ENCODE assay signal across 12 cellular contexts in genomic region chr16:69410285-69410990, GRCh38. TPM values are rescaled to one million over a fixed set of nuclear protein-coding genes. Genes with fewer than 3 reads are reported as not detected.
DNase-seq lines count a peak whose midpoint lies in the region; ATAC-seq and TF ChIP-seq lines count a peak whose summit lies in the region.
"Had no signal": no experiment of that assay in that cellular context is flagged by ENCODE, and none has a peak within 500 bp of the region (broad histone marks: within the 10 kb centered on the region; RNA-seq: fewer than 3 reads in every experiment).

No MANE protein-coding gene starts in this region.

- CTCF ChIA-PET in AG04449 (lab: Yijun Ruan, JAX), result interaction anchor here (0.6 to 4.8 kb wide), 3 partner anchors 14 to 286 kb away, joined by 3 to 60 read pairs (median 3); no protein-coding TSS in a partner anchor
- CTCF ChIA-PET in mammary epithelial cell (lab: Charles Lee; ENCODE audit: low non-redundant PET), result interaction anchor here (0.6 to 1.3 kb wide), 4 partner anchors 11 to 15 kb away, joined by 3 to 6 read pairs (median 4); no protein-coding TSS in a partner anchor

- H4K20me1 ChIP-seq in mammary epithelial cell (ENCODE audit: insufficient read depth, low read length), result no peaks in the 10 kb centered on the region

- no peak overlapping the region for H3K4me3 ChIP-seq in AG04449 (ENCODE audit: low read depth, low read length)
- H3K4me3 ChIP-seq in mammary epithelial cell (replicated peaks in 1 of 3; ENCODE audit: insufficient read depth in 1 of 3, low read depth in 2 of 3, low read length in 3 of 3), result no peak overlapping the region

- POLR2A ChIA-PET in AG04449 (lab: Yijun Ruan, JAX), result no interaction called here

- in situ Hi-C loops in mammary epithelial cell (cut with MboI; ENCODE audit: low sequenced_read_pairs in 2 of 2), result no loop called here

- H3K27ac ChIP-seq in mammary epithelial cell (ENCODE audit: insufficient read depth, low read depth, low read length), result peak overlapping the region; percentile 46

- no peaks in the 10 kb centered on the region for H3K27me3 ChIP-seq in mammary epithelial cell (ENCODE audit: insufficient read depth, low read length)

- 18% methylated on average over 6 of the region's 6 CpGs for WGBS in mammary epithelial cell (ENCODE audit: low coverage, missing lambda C conversion rate)

- H3K4me1 ChIP-seq in mammary epithelial cell (ENCODE audit: insufficient read depth, low read length), result peaks cover 38% of the 10 kb centered on the region

- dilution Hi-C loops in mammary epithelial cell (cut with HindIII; ENCODE audit: low sequenced_read_pairs), result no loop called here

- H3K9me3 ChIP-seq in mammary epithelial cell (replicated peaks; ENCODE audit: insufficient read depth, low read length), result no peaks in the 10 kb centered on the region

- no peak for ATAC-seq in GM19351 (IDR thresholded peaks at IDR 0.05; ENCODE audit: unreplicated experiment)
- ATAC-seq: activated T-cell treated with anti-CD3 and anti-CD28 coated beads, Interleukin-2, amount 50 U/mL, for 4 hours; effector memory CD8-positive, alpha-beta T cell had no signal

- TF ChIP-seq CTCF in AG04449 (IDR thresholded peaks at IDR 0.05; ENCODE audit: insufficient read depth, low read length, missing control alignments), result no peak
- no peak for TF ChIP-seq CTCF in mammary epithelial cell (conservative IDR thresholded peaks at IDR 0.05 in 1 of 2, IDR thresholded peaks at IDR 0.05 in 1 of 2; ENCODE audit: extremely low read depth in 1 of 2, insufficient read depth in 1 of 2, low read depth in 1 of 2, low read length in 2 of 2)

- H3K9ac ChIP-seq in mammary epithelial cell (ENCODE audit: insufficient read depth, low read length), result peak overlapping the region; percentile 8

- H3K4me2 ChIP-seq in mammary epithelial cell (ENCODE audit: insufficient read depth, low read depth, low read length), result peak overlapping the region; percentile 40

- H2AFZ ChIP-seq in mammary epithelial cell (ENCODE audit: low read depth, low read length), result peak overlapping the region; percentile 30

- BruUV-seq in mammary epithelial cell (replicated peaks; lab: Mats Ljungman, UMichigan), result no TSS peak

- H3K36me3 ChIP-seq in mammary epithelial cell (ENCODE audit: insufficient read depth, low read length), result no peaks in the 10 kb centered on the region

- H3K79me2 ChIP-seq in mammary epithelial cell (ENCODE audit: insufficient read depth, low read length), result no peaks in the 10 kb centered on the region

- intact Hi-C loops in mammary epithelial cell (cut with micrococcal nuclease), result no loop called here

- peak; percentile 9 for DNase-seq in AG04449 (ENCODE audit: low read depth, low spot score)
- peak; percentile 85 for DNase-seq in LHCN-M2 (ENCODE audit: low read depth)
- DNase-seq in mammary epithelial cell, result peak; percentile 80
- peak; percentile 76 to 92 for DNase-seq in lung microvascular endothelial cell (ENCODE audit: low read depth in 2 of 2)
- DNase-seq in HuH-7.5 (ENCODE audit: low spot score), result no peak
- no peak for DNase-seq in hippocampal formation (lab: John Stamatoyannopoulos, UW)
- DNase-seq in effector CD4-positive, alpha-beta T cell, result no peak
- DNase-seq: activated T-cell treated with anti-CD3 and anti-CD28 coated beads, Interleukin-2, amount 50 U/mL, for 4 hours; effector memory CD8-positive, alpha-beta T cell; MM.1S had no signal

RNA-seq across cellular contexts. Expression of gene CYB5B, which starts 14.0 kb away (rescaled TPM):
- 60.7 and 67.3 TPM in 2 replicates for total RNA-seq in LHCN-M2 (2014; rRNA removed)
- 86.2 TPM for polyA plus RNA-seq in LHCN-M2 (2012)
- 100 to 1,000 TPM in 1 of 2 donors, 10 to 100 TPM in 1; 96.5 to 174 TPM for total RNA-seq in mammary epithelial cell
- 222 TPM for polyA plus RNA-seq in mammary epithelial cell
- 340 TPM for polyA minus RNA-seq in mammary epithelial cell
- total RNA-seq in lung microvascular endothelial cell, result 48.2 and 52.8 TPM in 2 replicates

RNA-seq across cellular contexts. Expression of gene TERF2, which starts 24.6 kb away (rescaled TPM):
- total RNA-seq in LHCN-M2 (2014; rRNA removed) (10.7 and 17.2 TPM in 2 replicates), mammary epithelial cell (10 to 100 TPM; 13.2 to 32.8 TPM), lung microvascular endothelial cell (12.4 and 22.4 TPM in 2 replicates)
- 19.6 TPM for polyA plus RNA-seq in LHCN-M2 (2012)
- polyA plus RNA-seq in mammary epithelial cell, result 14.5 TPM
- 67.6 TPM for polyA minus RNA-seq in mammary epithelial cell

RNA-seq across cellular contexts. Expression of gene TMED6, which starts 58.9 kb away (rescaled TPM):
- not detected in 2 replicates for total RNA-seq in LHCN-M2 (2014; rRNA removed)
- 0.49 TPM for polyA plus RNA-seq in LHCN-M2 (2012)
- total RNA-seq in mammary epithelial cell, result under 1 TPM; 0.17 to 0.56 TPM
- polyA plus RNA-seq in mammary epithelial cell, result not detected
- not detected for polyA minus RNA-seq in mammary epithelial cell
- total RNA-seq in lung microvascular endothelial cell, result 0.20 TPM in 1 of 2 replicates, not detected in the other
- polyA plus RNA-seq: CD8-positive, alpha-beta memory T cell had no signal

Comparison
In these comparisons a context has a peak if more than half of its experiments do, and no peak if none do; other contexts are left out.
1. DNase-seq: peak in AG04449 (single experiment), LHCN-M2 (single experiment), mammary epithelial cell (single experiment) and lung microvascular endothelial cell (2 of 2); none in HuH-7.5 (single experiment), hippocampal formation (0 of 2) and effector CD4-positive, alpha-beta T cell (single experiment).